ENCODE assay signal across 9 cellular contexts in the genomic region with DNA sequence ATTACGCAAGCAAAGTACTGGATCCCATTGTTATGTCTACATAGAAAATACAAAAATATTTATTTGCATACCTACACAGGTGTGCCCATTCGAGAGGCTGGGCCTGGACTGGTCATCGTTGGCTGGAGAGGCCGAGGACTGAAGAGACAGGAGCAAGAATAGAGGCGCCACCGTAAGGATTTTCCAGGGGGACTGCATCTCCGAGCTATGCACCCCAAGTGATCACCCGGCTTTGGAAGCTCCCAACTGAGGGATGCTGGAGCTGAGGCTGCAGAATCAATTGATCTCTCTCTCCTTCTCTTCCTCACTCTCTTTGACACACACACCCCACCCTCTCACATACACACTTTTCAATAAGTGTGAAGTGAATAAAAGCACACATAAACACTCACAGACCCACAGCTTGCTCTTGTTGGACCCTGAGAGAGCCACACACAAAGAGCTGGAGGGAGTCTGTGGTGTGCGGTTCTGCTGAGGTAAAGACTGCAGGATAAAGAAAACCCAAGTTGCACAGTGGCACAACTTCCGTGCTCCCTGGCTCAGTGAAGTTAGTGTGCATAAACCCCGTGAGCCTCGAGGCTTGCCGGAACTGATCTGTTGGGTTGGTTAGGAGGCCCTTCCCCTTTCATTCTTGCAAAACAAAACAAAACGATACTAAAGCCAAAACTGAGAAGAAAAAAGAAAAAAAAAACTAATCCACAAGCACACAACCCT. TPM values are rescaled to one million over a fixed set of nuclear protein-coding genes. Genes with fewer than 3 reads are reported as not detected.
DNase-seq lines count a peak whose midpoint lies in the region; ATAC-seq, FAIRE-seq and TF ChIP-seq lines count a peak whose summit lies in the region.
"Had no signal": no experiment of that assay in that cellular context is flagged by ENCODE, and none has a peak within 500 bp of the region (broad histone marks: within the 10 kb centered on the region; RNA-seq: fewer than 3 reads in every experiment).

A gene with protein sequence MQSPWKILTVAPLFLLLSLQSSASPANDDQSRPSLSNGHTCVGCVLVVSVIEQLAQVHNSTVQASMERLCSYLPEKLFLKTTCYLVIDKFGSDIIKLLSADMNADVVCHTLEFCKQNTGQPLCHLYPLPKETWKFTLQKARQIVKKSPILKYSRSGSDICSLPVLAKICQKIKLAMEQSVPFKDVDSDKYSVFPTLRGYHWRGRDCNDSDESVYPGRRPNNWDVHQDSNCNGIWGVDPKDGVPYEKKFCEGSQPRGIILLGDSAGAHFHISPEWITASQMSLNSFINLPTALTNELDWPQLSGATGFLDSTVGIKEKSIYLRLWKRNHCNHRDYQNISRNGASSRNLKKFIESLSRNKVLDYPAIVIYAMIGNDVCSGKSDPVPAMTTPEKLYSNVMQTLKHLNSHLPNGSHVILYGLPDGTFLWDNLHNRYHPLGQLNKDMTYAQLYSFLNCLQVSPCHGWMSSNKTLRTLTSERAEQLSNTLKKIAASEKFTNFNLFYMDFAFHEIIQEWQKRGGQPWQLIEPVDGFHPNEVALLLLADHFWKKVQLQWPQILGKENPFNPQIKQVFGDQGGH (minus strand): TSS at position 544 of the 714 bp plus-strand sequence. CDS start 346 bp downstream, at position 198.

- H3K4me3 Mint-ChIP-seq in activated CD4-positive, alpha-beta memory T cell treated with anti-CD3 and anti-CD28 coated beads, Interleukin-2, amount 10 ng/mL, durations not matched to agents 7 days and 5 days: peak within 1 kb of the TSS; percentile 80
- H3K4me3 Mint-ChIP-seq: neural crest cell had no signal

- peaks cover 69% of the 10 kb centered on the region for H3K4me1 Mint-ChIP-seq in activated CD4-positive, alpha-beta memory T cell treated with anti-CD3 and anti-CD28 coated beads, Interleukin-2, amount 10 ng/mL, durations not matched to agents 7 days and 5 days

- H3K27me3 Mint-ChIP-seq in activated CD4-positive, alpha-beta memory T cell treated with anti-CD3 and anti-CD28 coated beads, Interleukin-2, amount 10 ng/mL, durations not matched to agents 7 days and 5 days: no peaks in the 10 kb centered on the region

- peaks cover 4% of the 10 kb centered on the region for H3K9me3 Mint-ChIP-seq in activated CD4-positive, alpha-beta memory T cell treated with anti-CD3 and anti-CD28 coated beads, Interleukin-2, amount 10 ng/mL, durations not matched to agents 7 days and 5 days

- CTCF ChIA-PET in activated CD4-positive, alpha-beta memory T cell treated with anti-CD3 and anti-CD28 coated beads, Interleukin-2, amount 10 ng/mL, durations not matched to agents 7 days and 5 days (lab: Charles Lee): interaction anchor here (0.8 to 1.9 kb wide), 6 partner anchors 31 to 236 kb away, joined by 3 to 7 read pairs (median 4); no protein-coding TSS in a partner anchor

- intact Hi-C loops in Right ventricle myocardium inferior (cut with DNase I): no loop called here

- ATAC-seq in GM19463 (IDR thresholded peaks at IDR 0.05; ENCODE audit: unreplicated experiment) (peak; percentile 89), HG03521 (IDR thresholded peaks at IDR 0.05; ENCODE audit: unreplicated experiment) (peak; percentile 88), Right ventricle myocardium inferior (peak; percentile 78)

- peak; percentile 90 for DNase-seq in activated CD4-positive, alpha-beta memory T cell treated with anti-CD3 and anti-CD28 coated beads, Interleukin-2, amount 10 ng/mL, durations not matched to agents 7 days and 5 days
- DNase-seq in Right ventricle myocardium inferior (ENCODE audit: missing footprints): peak; percentile 84
- peak; percentile 52 to 56 for DNase-seq in stimulated activated CD4-positive, alpha-beta T cell treated with anti-CD3 and anti-CD28 coated beads, Interleukin-4, amount 100 ng/mL, for 4 hours
- DNase-seq in NCI-H1105 (lab: John Stamatoyannopoulos, UW): no peak
- no peak for DNase-seq in D721Med (ENCODE audit: insufficient read length, low spot score)
- DNase-seq in HPDE6-E6E7 (ENCODE audit: extremely low spot score): no peak

- peaks cover 26% of the 10 kb centered on the region for H3K36me3 Mint-ChIP-seq in activated CD4-positive, alpha-beta memory T cell treated with anti-CD3 and anti-CD28 coated beads, Interleukin-2, amount 10 ng/mL, durations not matched to agents 7 days and 5 days (ENCODE audit: low read depth)

- no peak for TF ChIP-seq CTCF in D721Med (IDR thresholded peaks at IDR 0.05; ENCODE audit: insufficient read depth, missing control alignments)

- peak within 1 kb of the TSS; percentile 90 for H3K27ac Mint-ChIP-seq in activated CD4-positive, alpha-beta memory T cell treated with anti-CD3 and anti-CD28 coated beads, Interleukin-2, amount 10 ng/mL, durations not matched to agents 7 days and 5 days

- FAIRE-seq in D721Med (lab: Jason Lieb, UNC): no peak

- POLR2A ChIA-PET in activated CD4-positive, alpha-beta memory T cell treated with anti-CD3 and anti-CD28 coated beads, Interleukin-2, amount 10 ng/mL, durations not matched to agents 7 days and 5 days (lab: Charles Lee): interaction anchor here (1.5 to 1.9 kb wide), 5 partner anchors 11 to 64 kb away, joined by 4 to 7 read pairs (median 6); no protein-coding TSS in a partner anchor

RNA-seq across cellular contexts. Expression of the gene that starts here (rescaled TPM):
- total RNA-seq in activated CD4-positive, alpha-beta memory T cell treated with anti-CD3 and anti-CD28 coated beads, Interleukin-2, amount 10 ng/mL, durations not matched to agents 7 days and 5 days: 10 to 100 TPM; 15.4 to 18.5 TPM
- total RNA-seq in Right ventricle myocardium inferior: 1.9 TPM
- total RNA-seq: neural crest cell had no signal

Comparison
In these comparisons a context has a peak if more than half of its experiments do, and no peak if none do; other contexts are left out.
1. DNase-seq: peak in activated CD4-positive, alpha-beta memory T cell treated with anti-CD3 and anti-CD28 coated beads, Interleukin-2, amount 10 ng/mL, durations not matched to agents 7 days and 5 days (single experiment), Right ventricle myocardium inferior (single experiment) and stimulated activated CD4-positive, alpha-beta T cell treated with anti-CD3 and anti-CD28 coated beads, Interleukin-4, amount 100 ng/mL, for 4 hours (2 of 2); none in NCI-H1105 (single experiment), D721Med (single experiment) and HPDE6-E6E7 (single experiment).
2. Peak in every context shown above with its lines, with median percentiles within 50 percentile points of each other: ATAC-seq.